8 cellular contexts compared by ENCODE assay signal in genomic region chr5:10600629-10601245, GRCh38. TPM values are rescaled to one million over a fixed set of nuclear protein-coding genes. Genes with fewer than 3 reads are reported as not detected.
DNase-seq lines count a peak whose midpoint lies in the region; ATAC-seq and TF ChIP-seq lines count a peak whose summit lies in the region.

No MANE protein-coding gene starts in this region.

- peaks cover 43% of the 10 kb centered on the region for H3K36me3 Mint-ChIP-seq in activated B cell treated with CpG ODN at 0.5 μM for 24 hours (ENCODE audit: low read depth)

- no peaks in the 10 kb centered on the region for H3K36me3 ChIP-seq in heart right ventricle
- H3K36me3 ChIP-seq in mucosa of descending colon (ENCODE audit: low read depth): no peaks in the 10 kb centered on the region

- intact Hi-C loops in heart right ventricle (cut with DNase I) (loop anchor here in 2 of 10 donors (5.0 kb wide), 2 partner anchors 33 to 38 kb away; partner anchors contain the start of gene ANKRD33B (in 1 of the 2)), left cardiac atrium (cut with DNase I) (no loop called here), activated B cell treated with CpG ODN at 0.5 μM for 24 hours (cut with micrococcal nuclease) (loop anchor here (1.0 kb wide), 4 partner anchors 11 to 36 kb away; partner anchors contain the start of gene ANKRD33B), mucosa of descending colon (cut with DNase I, micrococcal nuclease) (no loop called here)

- POLR2A ChIA-PET in activated B cell treated with CpG ODN at 0.5 μM for 24 hours (lab: Charles Lee): interaction anchor here (0.7 to 2.3 kb wide), 14 partner anchors 8 to 148 kb away, joined by 3 to 10 read pairs (median 4); partner anchors contain the start of gene ANKRD33B

- peaks cover 5% of the 10 kb centered on the region for H3K9me3 Mint-ChIP-seq in activated B cell treated with CpG ODN at 0.5 μM for 24 hours

- TF ChIP-seq CTCF in heart right ventricle (IDR thresholded peaks at IDR 0.05) (no peak), activated B cell treated with CpG ODN at 0.5 μM for 24 hours (IDR thresholded peaks at IDR 0.05) (no peak), mucosa of descending colon (IDR thresholded peaks at IDR 0.05) (no peak)

- H3K4me3 ChIP-seq in heart right ventricle: peak overlapping the region in 3 of 10 donors; percentile 6 to 17 (median 16)
- H3K4me3 ChIP-seq in mucosa of descending colon: no peak overlapping the region

- peak overlapping the region; percentile 16 to 89 (median 80) for H3K27ac ChIP-seq in heart right ventricle

- H3K27me3 ChIP-seq in heart right ventricle: no peaks in the 10 kb centered on the region

- H3K27me3 Mint-ChIP-seq in activated B cell treated with CpG ODN at 0.5 μM for 24 hours: no peaks in the 10 kb centered on the region

- peaks cover 67% of the 10 kb centered on the region for H3K4me1 Mint-ChIP-seq in activated B cell treated with CpG ODN at 0.5 μM for 24 hours

- H3K27ac Mint-ChIP-seq in activated B cell treated with CpG ODN at 0.5 μM for 24 hours: peak overlapping the region; percentile 84

- CTCF ChIA-PET in activated B cell treated with CpG ODN at 0.5 μM for 24 hours (lab: Charles Lee): interaction anchor here (0.9 to 1.2 kb wide), 4 partner anchors 18 to 35 kb away, joined by 3 to 9 read pairs (median 3); no protein-coding TSS in a partner anchor

- H3K4me1 ChIP-seq in heart right ventricle: peaks cover 13 to 51% (median 32%) of the 10 kb centered on the region in 9 donors
- peaks cover 12% of the 10 kb centered on the region for H3K4me1 ChIP-seq in mucosa of descending colon (ENCODE audit: low read depth)

- no peak for DNase-seq in heart right ventricle
- DNase-seq in left cardiac atrium: no peak
- no peak for DNase-seq in activated B cell treated with CpG ODN at 0.5 μM for 24 hours
- DNase-seq in mucosa of descending colon: no peak
- DNase-seq in NCI-H2029 treated with DMSO at 0.1 percent for 48 hours (lab: John Stamatoyannopoulos, UW): no peak
- no peak for DNase-seq in NCI-H1930 (lab: John Stamatoyannopoulos, UW)
- DNase-seq in mucosa of gallbladder (ENCODE audit: low spot score): no peak

- 91% methylated on average over 5 of the region's 5 CpGs for WGBS in heart right ventricle, 2 donors

- H3K9me3 ChIP-seq in heart right ventricle (no peaks in the 10 kb centered on the region), mucosa of descending colon (no peaks in the 10 kb centered on the region)

- peak overlapping the region; percentile 72 for H3K4me3 Mint-ChIP-seq in activated B cell treated with CpG ODN at 0.5 μM for 24 hours

- no peak for ATAC-seq in heart right ventricle
- ATAC-seq in left cardiac atrium: no peak
- ATAC-seq in HG03060 (IDR thresholded peaks at IDR 0.05; ENCODE audit: low read depth, unreplicated experiment): peak; percentile 74
- peak; percentile 75 for ATAC-seq in activated B cell treated with CpG ODN at 0.5 μM for 24 hours (ENCODE audit: low read depth)
- peak; percentile 60 for ATAC-seq in mucosa of descending colon

RNA-seq across cellular contexts. Expression of gene ANKRD33B, which starts 36.9 kb away (rescaled TPM):
- 10 to 100 TPM in 6 of 10 donors, 1 to 10 TPM in 4; 1.9 to 33.0 (median 19.8) TPM for total RNA-seq in heart right ventricle
- polyA plus RNA-seq in heart right ventricle: 1 to 10 TPM in 1 of 2 donors, under 1 TPM in 1; 0.46 to 1.2 TPM
- 1 to 10 TPM; 2.0 to 4.8 TPM for total RNA-seq in left cardiac atrium
- total RNA-seq in activated B cell treated with CpG ODN at 0.5 μM for 24 hours: 156 and 170 TPM in 2 replicates
- 1 to 10 TPM in 2 of 3 donors, under 1 TPM in 1; 0.96 to 3.3 (median 1.7) TPM for total RNA-seq in mucosa of descending colon
- 1.4 TPM for total RNA-seq in mucosa of gallbladder

Comparison
In these comparisons a context has a peak if more than half of its experiments do, and no peak if none do; other contexts are left out.
1. ATAC-seq: peak in HG03060 (single experiment), activated B cell treated with CpG ODN at 0.5 μM for 24 hours (single experiment) and mucosa of descending colon (single experiment); none in heart right ventricle (0 of 8) and left cardiac atrium (0 of 2).